8 cellular contexts compared by ENCODE assay signal in the genomic region with DNA sequence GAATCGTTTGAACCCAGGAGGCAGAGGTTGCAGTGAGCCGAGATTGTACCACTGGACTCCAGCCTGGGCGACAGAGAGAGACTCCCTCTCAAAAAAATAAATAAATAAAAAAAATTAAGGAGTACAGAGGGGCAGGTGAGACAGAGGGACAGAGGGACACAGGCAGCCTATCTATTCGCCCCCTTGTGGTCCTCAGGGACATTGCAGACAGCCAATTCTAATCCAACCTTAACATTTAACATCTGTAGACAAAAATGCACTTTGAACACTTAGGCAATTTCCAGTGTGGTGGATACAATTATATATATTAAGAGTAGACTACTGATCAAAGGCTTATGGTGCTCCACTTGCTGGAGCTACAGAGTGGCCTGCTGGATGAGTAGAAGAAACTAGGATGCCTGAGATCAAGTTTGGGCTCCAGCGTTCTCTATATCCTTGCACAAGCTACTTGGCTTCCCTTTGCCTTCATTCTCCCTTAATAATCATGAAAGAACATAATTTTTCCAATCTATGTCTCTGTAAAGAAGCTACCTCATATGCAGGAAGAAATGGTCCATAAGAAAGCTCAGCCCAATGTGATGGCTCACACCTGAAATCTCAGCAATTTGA. TPM values are rescaled to one million over a fixed set of nuclear protein-coding genes. Genes with fewer than 3 reads are reported as not detected.
DNase-seq lines count a peak whose midpoint lies in the region; ATAC-seq and TF ChIP-seq lines count a peak whose summit lies in the region.

No MANE protein-coding gene starts in this region.

- DNase-seq in Right ventricle myocardium superior = no peak
- DNase-seq in cardiac septum (ENCODE audit: low spot score) = no peak
- peak; percentile 11 for DNase-seq in MG63
- DNase-seq in activated CD4-positive, alpha-beta T cell treated with anti-CD3 and anti-CD28 coated beads for 4 hours = peak; percentile 36 to 53
- DNase-seq in dorsolateral prefrontal cortex = peak in 3 of 10 donors; percentile 24 to 48 (median 47)
- peak; percentile 37 for DNase-seq in myocyte (ENCODE audit: low read depth)
- peak; percentile 36 for DNase-seq in transverse colon

- TF ChIP-seq CTCF in dorsolateral prefrontal cortex (IDR thresholded peaks at IDR 0.05 in 54 of 56, conservative IDR thresholded peaks at IDR 0.05 in 2 of 56; ENCODE audit: low read depth in 1 of 56, partially characterized antibody in 56 of 56) = peak; percentile 50 to 81 (median 70)
- TF ChIP-seq CTCF in transverse colon (IDR thresholded peaks at IDR 0.05) = peak; percentile 63 to 83 (median 74)

- TF ChIP-seq EP300 in transverse colon (IDR thresholded peaks at IDR 0.05; ENCODE audit: low read depth) = no peak

- in situ Hi-C loops in transverse colon (cut with MboI; ENCODE audit: low pct_ligation_motif_present in 1 of 4, low pct_unique_long_range_greater_than_20kb in 1 of 4, low sequenced_read_pairs in 3 of 4) = loop anchor here in 2 of 4 donors (25.0 kb wide), 1 partner anchor 292 kb away; a partner anchor contains a TSS

- ATAC-seq in Right ventricle myocardium superior (ENCODE audit: poor library complexity) (peak; percentile 72), GM21576 (IDR thresholded peaks at IDR 0.05; ENCODE audit: unreplicated experiment) (no peak)

- 0 to 54% methylated on average over 1 to 5 of the region's 5 CpGs for WGBS in transverse colon (ENCODE audit: low coverage in 1 of 2), 2 donors

- H3K4me1 ChIP-seq in transverse colon = no peaks in the 10 kb centered on the region

- H3K9me3 ChIP-seq in MG63 = no peaks in the 10 kb centered on the region
- H3K9me3 ChIP-seq in transverse colon = no peaks in the 10 kb centered on the region

- H3K27me3 ChIP-seq in MG63 (peaks cover 2% of the 10 kb centered on the region; the same call in 1 of the 2 replicates), dorsolateral prefrontal cortex (peaks cover 0 to 3% (median 0%) of the 10 kb centered on the region in 45 donors), transverse colon (peaks cover 16% of the 10 kb centered on the region)

- H3K36me3 ChIP-seq in MG63 = no peaks in the 10 kb centered on the region
- no peaks in the 10 kb centered on the region for H3K36me3 ChIP-seq in transverse colon

- H3K4me3 ChIP-seq in MG63 (no peak overlapping the region), dorsolateral prefrontal cortex (no peak overlapping the region), transverse colon (no peak overlapping the region)

- H3K27ac ChIP-seq in dorsolateral prefrontal cortex (no peak overlapping the region), transverse colon (no peak overlapping the region)

- TF ChIP-seq POLR2A in transverse colon (IDR thresholded peaks at IDR 0.05) = no peak

- intact Hi-C loops in Right ventricle myocardium superior (cut with DNase I) = no loop called here
- intact Hi-C loops in cardiac septum (cut with DNase I) = no loop called here
- intact Hi-C loops in dorsolateral prefrontal cortex (cut with DNase I) = no loop called here
- intact Hi-C loops in transverse colon (cut with DNase I; ENCODE audit: low total_unique reads) = loop anchor here (5.0 kb wide), 1 partner anchor 1577 kb away; no protein-coding TSS in a partner anchor

RNA-seq across cellular contexts. Expression of a gene that starts 8.2 kb away (rescaled TPM):
- total RNA-seq in Right ventricle myocardium superior (7.9 TPM), cardiac septum (13.2 TPM), dorsolateral prefrontal cortex (10 to 100 TPM; 15.9 to 35.4 (median 24.8) TPM), myocyte (5.0 and 5.5 TPM in 2 replicates), transverse colon (10 to 100 TPM; 16.9 to 32.2 (median 23.6) TPM)
- total RNA-seq in MG63 (2014; rRNA removed; shearing (Covaris generic); ENCODE audit: low replicate concordance) = 6.4 and 11.0 TPM in 2 replicates
- 20.9 TPM for polyA plus RNA-seq in myocyte (2012)

RNA-seq across cellular contexts. Expression of a gene that starts 31.8 kb away (rescaled TPM):
- not detected for total RNA-seq in Right ventricle myocardium superior
- total RNA-seq in cardiac septum = not detected
- total RNA-seq in MG63 (2014; rRNA removed; shearing (Covaris generic); ENCODE audit: low replicate concordance) = 0.03 and 0.12 TPM in 2 replicates
- total RNA-seq in dorsolateral prefrontal cortex = 10 to 100 TPM in 26 of 120 experiments, 1 to 10 TPM in 94; 2.2 to 16.2 (median 8.2) TPM
- total RNA-seq in myocyte = 0.19 and 0.21 TPM in 2 replicates
- 5.0 TPM for polyA plus RNA-seq in myocyte (2012)
- total RNA-seq in transverse colon = 1 to 10 TPM in 1 of 4 donors, under 1 TPM in 1, not detected in 2; 0.14 to 1.4 TPM

Comparison
In these comparisons a context has a peak if more than half of its experiments do, and no peak if none do; other contexts are left out.
1. DNase-seq: peak in MG63 (single experiment), activated CD4-positive, alpha-beta T cell treated with anti-CD3 and anti-CD28 coated beads for 4 hours (2 of 2), myocyte (single experiment) and transverse colon (single experiment); none in Right ventricle myocardium superior (single experiment) and cardiac septum (single experiment).